In the genomic region with DNA sequence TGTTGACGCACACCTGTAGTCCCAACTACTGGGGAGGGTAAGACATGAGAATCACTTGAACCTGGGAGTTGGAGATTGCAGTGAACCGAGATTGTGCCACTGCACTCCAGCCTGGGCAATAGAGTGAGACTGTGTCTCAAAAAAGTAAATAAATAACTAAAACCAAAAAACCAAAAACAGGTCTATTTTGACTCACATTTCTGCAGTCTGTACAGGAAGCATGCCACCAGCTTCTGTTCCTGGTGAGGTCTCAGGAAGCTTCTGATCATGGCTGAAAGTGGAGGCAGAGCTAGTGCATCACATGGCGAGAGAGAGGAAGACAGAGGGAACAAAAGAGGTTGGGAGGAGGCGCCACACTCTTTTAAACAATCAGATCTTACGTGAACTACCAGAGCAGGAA, we compare ENCODE assay signal across 26 cellular contexts.
"Had no signal": no experiment of that assay in that cellular context is flagged by ENCODE, and none has a peak within 500 bp of the region (broad histone marks: within the 10 kb centered on the region; RNA-seq: fewer than 3 reads in every experiment).

No MANE protein-coding gene starts in this region.

- H2AFZ ChIP-seq: hepatocyte had no signal

- H3K4me2 ChIP-seq: hepatocyte had no signal

- H3K36me3 ChIP-seq: left ventricle myocardium inferior, lower lobe of right lung, spleen, tibial nerve, upper lobe of right lung, vagina had no signal

- ATAC-seq: left cardiac atrium; lower lobe of right lung; natural killer cell treated with Interleukin-12 subunit alpha and Interleukin-12 subunit beta and Interleukin-15 and Interleukin-18, amount 100 ng/mL, for 72 hours; psoas muscle; sciatic nerve; stimulated activated memory B cell treated with anti-CD40 and anti-IgM and Interleukin-4, amounts not matched to agents 10 μg/mL and 1 μg/mL and 100 μg/mL, for 72 hours; upper lobe of right lung had no signal

- H3K36me3 Mint-ChIP-seq: memory B cell; natural killer cell treated with Interleukin-12 subunit alpha and Interleukin-12 subunit beta and Interleukin-15 and Interleukin-18, amount 100 ng/mL, for 72 hours; stimulated activated memory B cell treated with anti-CD40 and anti-IgM and Interleukin-4, amounts not matched to agents 10 μg/mL and 1 μg/mL and 100 μg/mL, for 72 hours had no signal

- DNase-seq: effector CD4-positive, alpha-beta T cell; endodermal cell; erythroblast; foreskin melanocyte; head of caudate nucleus; kidney; left cardiac atrium; left ventricle myocardium inferior; lower lobe of right lung; midbrain; psoas muscle; retina; spleen; stimulated activated CD4-positive, alpha-beta T cell treated with anti-CD3 and anti-CD28 coated beads, Interleukin-15, amount 100 ng/mL, for 24 hours; stimulated activated CD4-positive, alpha-beta T cell treated with anti-CD3 and anti-CD28 coated beads, Interleukin-1b, Interleukin-23, amount 100 ng/mL, for 48 hours; stimulated activated CD4-positive, alpha-beta T cell treated with anti-CD3 and anti-CD28 coated beads, Interleukin-4, amount 100 ng/mL, for 24 hours; testis; upper lobe of right lung had no signal

- H3K9me3 Mint-ChIP-seq: endodermal cell; natural killer cell treated with Interleukin-12 subunit alpha and Interleukin-12 subunit beta and Interleukin-15 and Interleukin-18, amount 100 ng/mL, for 72 hours; stimulated activated naive CD8-positive, alpha-beta T cell treated with anti-CD3 and anti-CD28 coated beads, Interleukin-15, Interleukin-2, amounts not matched to agents 100 ng/mL and 50 ng/mL, for 24 hours had no signal

- H3K9me3 ChIP-seq: lower lobe of right lung, psoas muscle, testis, upper lobe of right lung, vagina had no signal

- H3K27me3 Mint-ChIP-seq: memory B cell; natural killer cell treated with Interleukin-12 subunit alpha and Interleukin-12 subunit beta and Interleukin-15 and Interleukin-18, amount 100 ng/mL, for 72 hours; stimulated activated memory B cell treated with anti-CD40 and anti-IgM and Interleukin-4, amounts not matched to agents 10 μg/mL and 1 μg/mL and 100 μg/mL, for 72 hours; stimulated activated naive CD8-positive, alpha-beta T cell treated with anti-CD3 and anti-CD28 coated beads, Interleukin-15, Interleukin-2, amounts not matched to agents 100 ng/mL and 50 ng/mL, for 24 hours had no signal

- H3K27me3 ChIP-seq: hepatocyte, spleen, testis, tibial nerve, upper lobe of right lung, vagina had no signal

- H3K4me1 ChIP-seq: left ventricle myocardium inferior, lower lobe of right lung, psoas muscle, spleen, testis, tibial nerve, upper lobe of right lung, vagina had no signal

- H3K27ac ChIP-seq: hepatocyte, left ventricle myocardium inferior, lower lobe of right lung, psoas muscle, spleen, testis, tibial nerve, upper lobe of right lung, vagina had no signal

- H3K4me3 Mint-ChIP-seq: endodermal cell; memory B cell; natural killer cell treated with Interleukin-12 subunit alpha and Interleukin-12 subunit beta and Interleukin-15 and Interleukin-18, amount 100 ng/mL, for 72 hours; stimulated activated memory B cell treated with anti-CD40 and anti-IgM and Interleukin-4, amounts not matched to agents 10 μg/mL and 1 μg/mL and 100 μg/mL, for 72 hours; stimulated activated naive CD8-positive, alpha-beta T cell treated with anti-CD3 and anti-CD28 coated beads, Interleukin-15, Interleukin-2, amounts not matched to agents 100 ng/mL and 50 ng/mL, for 24 hours had no signal

- H3K4me1 Mint-ChIP-seq: memory B cell; stimulated activated memory B cell treated with anti-CD40 and anti-IgM and Interleukin-4, amounts not matched to agents 10 μg/mL and 1 μg/mL and 100 μg/mL, for 72 hours had no signal

- H3K27ac Mint-ChIP-seq: endodermal cell; memory B cell; natural killer cell treated with Interleukin-12 subunit alpha and Interleukin-12 subunit beta and Interleukin-15 and Interleukin-18, amount 100 ng/mL, for 72 hours; stimulated activated memory B cell treated with anti-CD40 and anti-IgM and Interleukin-4, amounts not matched to agents 10 μg/mL and 1 μg/mL and 100 μg/mL, for 72 hours; stimulated activated naive CD8-positive, alpha-beta T cell treated with anti-CD3 and anti-CD28 coated beads, Interleukin-15, Interleukin-2, amounts not matched to agents 100 ng/mL and 50 ng/mL, for 24 hours had no signal

- H3K4me3 ChIP-seq: hepatocyte, left ventricle myocardium inferior, lower lobe of right lung, psoas muscle, spleen, testis, tibial nerve, upper lobe of right lung, vagina had no signal
